Comparison of ENCODE assay signal across 10 cellular contexts in the genomic region with DNA sequence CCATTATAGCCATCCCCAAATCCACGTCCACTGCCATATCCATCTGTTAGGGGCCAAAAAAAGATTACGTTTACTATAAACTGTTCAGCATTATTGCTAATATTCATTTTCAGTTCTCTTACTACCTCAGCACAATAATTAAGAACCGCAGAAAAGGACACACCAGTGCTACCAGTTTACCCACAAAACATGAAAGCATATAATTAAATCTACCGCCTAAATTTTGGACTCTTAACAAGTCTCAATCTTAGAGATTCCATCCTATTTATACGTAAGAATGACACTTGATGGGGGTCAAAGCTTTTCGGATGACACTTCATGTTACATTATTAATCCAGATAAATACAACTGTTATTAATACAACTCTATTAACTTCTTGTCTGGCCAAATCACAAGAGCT. TPM values are rescaled to one million over a fixed set of nuclear protein-coding genes. Genes with fewer than 3 reads are reported as not detected.
DNase-seq lines count a peak whose midpoint lies in the region; ATAC-seq, FAIRE-seq and TF ChIP-seq lines count a peak whose summit lies in the region.
"Had no signal": no experiment of that assay in that cellular context is flagged by ENCODE, and none has a peak within 500 bp of the region (broad histone marks: within the 10 kb centered on the region; RNA-seq: fewer than 3 reads in every experiment).

No MANE protein-coding gene starts in this region.

- H3K27me3 Mint-ChIP-seq in CD14-positive monocyte (ENCODE audit: low read depth in 3 of 3) (peaks cover 0 to 4% (median 0%) of the 10 kb centered on the region in 3 donors), astrocyte (ENCODE audit: low read depth, unreplicated experiment) (no peaks in the 10 kb centered on the region), mesothelial cell of epicardium (ENCODE audit: low read depth) (no peaks in the 10 kb centered on the region)

- H3K79me2 ChIP-seq in astrocyte (ENCODE audit: insufficient read depth, low read length): peaks cover 97% of the 10 kb centered on the region

- no peak for ATAC-seq in IMR-90 (ENCODE audit: low read depth)
- ATAC-seq in pancreas: no peak
- no peak for ATAC-seq in GM19328 (IDR thresholded peaks at IDR 0.05; ENCODE audit: unreplicated experiment)

- peak overlapping the region in 5 of 7 donors; percentile 68 to 100 (median 82) for H3K27ac Mint-ChIP-seq in CD14-positive monocyte
- peak overlapping the region; percentile 6 for H3K27ac Mint-ChIP-seq in astrocyte (ENCODE audit: unreplicated experiment)
- peak overlapping the region; percentile 71 for H3K27ac Mint-ChIP-seq in mesothelial cell of epicardium

- no peak overlapping the region for H3K4ac ChIP-seq in IMR-90 (ENCODE audit: low read depth, low read length)

- WGBS in IMR-90 (ENCODE audit: extremely low coverage in 2 of 2, insufficient read length in 1 of 2), 2 experiments: 67% methylated on average over 2 of the region's 6 CpGs; no CpG with 5 or more reads in 1 of the 2 experiments
- 35 to 44% methylated on average over 6 of the region's 6 CpGs for WGBS in pancreas, 2 donors

- H4K20me1 ChIP-seq in IMR-90 (ENCODE audit: insufficient read depth, low read length) (peaks cover 88% of the 10 kb centered on the region), astrocyte (ENCODE audit: insufficient read depth, low read length) (peaks cover 96% of the 10 kb centered on the region)

- peaks cover 53% of the 10 kb centered on the region for H3K4me1 Mint-ChIP-seq in CD14-positive monocyte
- H3K4me1 Mint-ChIP-seq in astrocyte (ENCODE audit: low read depth, unreplicated experiment): peaks cover 45% of the 10 kb centered on the region
- H3K4me1 Mint-ChIP-seq in mesothelial cell of epicardium: peaks cover 53% of the 10 kb centered on the region

- H3K9me3 Mint-ChIP-seq in CD14-positive monocyte (peaks cover 0 to 6% (median 2%) of the 10 kb centered on the region in 7 donors), astrocyte (ENCODE audit: unreplicated experiment) (peaks cover 2% of the 10 kb centered on the region), mesothelial cell of epicardium (no peaks in the 10 kb centered on the region)

- H2BK15ac ChIP-seq in IMR-90 (ENCODE audit: low read depth, low read length): no peak overlapping the region

- no TSS peak for BruUV-seq in IMR-90 (replicated peaks; lab: Mats Ljungman, UMichigan)

- H3K4me3 Mint-ChIP-seq in CD14-positive monocyte (no peak overlapping the region), astrocyte (ENCODE audit: unreplicated experiment) (peak overlapping the region; percentile 100), mesothelial cell of epicardium (peak overlapping the region; percentile 60)

- H3K27ac ChIP-seq in IMR-90 (ENCODE audit: insufficient read depth, low read length) (no peak overlapping the region), astrocyte (ENCODE audit: low read depth, low read length) (no peak overlapping the region), pancreas (no peak overlapping the region)

- H3K9ac ChIP-seq in IMR-90 (ENCODE audit: low read depth, low read length) (no peak overlapping the region), astrocyte (ENCODE audit: low read length) (no peak overlapping the region)

- no peak for TF ChIP-seq CTCF in CD14-positive monocyte (IDR thresholded peaks at IDR 0.05)
- no peak for TF ChIP-seq CTCF in IMR-90 (conservative IDR thresholded peaks at IDR 0.05; ENCODE audit: low read depth, low read length)
- no peak for TF ChIP-seq CTCF in astrocyte (IDR thresholded peaks at IDR 0.05; ENCODE audit: insufficient read depth, low read depth, low read length)
- no peak for TF ChIP-seq CTCF in mesothelial cell of epicardium (IDR thresholded peaks at IDR 0.05; ENCODE audit: unreplicated experiment)
- TF ChIP-seq CTCF in pancreas (IDR thresholded peaks at IDR 0.05): no peak

- FAIRE-seq in astrocyte (lab: Jason Lieb, UNC) (no peak), pancreas (lab: Jason Lieb, UNC) (no peak)

- no peak for TF ChIP-seq RAD21 in IMR-90 (IDR thresholded peaks at IDR 0.05; ENCODE audit: low read length)

- dilution Hi-C loops in IMR-90 (cut with HindIII; ENCODE audit: low sequenced_read_pairs, unreplicated experiment): no loop called here

- H3K18ac ChIP-seq in IMR-90 (ENCODE audit: low read depth, low read length): no peak overlapping the region

- H3K27me3 ChIP-seq in IMR-90 (ENCODE audit: control insufficient read depth, insufficient read depth, low read length): no peaks in the 10 kb centered on the region
- H3K27me3 ChIP-seq in astrocyte (ENCODE audit: insufficient read depth, low read length): no peaks in the 10 kb centered on the region
- H3K27me3 ChIP-seq in pancreas: no peaks in the 10 kb centered on the region

- no peak overlapping the region for H4K5ac ChIP-seq in IMR-90 (ENCODE audit: low read depth, low read length)

- H3K4me3 ChIP-seq in IMR-90 (ENCODE audit: insufficient read depth, low read depth, low read length): no peak overlapping the region
- no peak overlapping the region for H3K4me3 ChIP-seq in astrocyte (ENCODE audit: insufficient read depth, low read depth, low read length)
- H3K4me3 ChIP-seq in pancreas: peak overlapping the region in 2 of 4 donors; percentile 9 to 93

- in situ Hi-C loops in IMR-90 (cut with MboI; ENCODE audit: low sequenced_read_pairs): loop anchor here (10.0 kb wide), 2 partner anchors 909 to 949 kb away; partner anchors contain the start of genes HOXA2, HOXA5 and HOXA6

- H3K9me3 ChIP-seq in IMR-90 (ENCODE audit: control insufficient read depth, insufficient read depth, low read length) (no peaks in the 10 kb centered on the region), astrocyte (ENCODE audit: insufficient read depth, low read depth, low read length) (no peaks in the 10 kb centered on the region), pancreas (no peaks in the 10 kb centered on the region)

- H3K79me1 ChIP-seq in IMR-90 (ENCODE audit: low read depth in 1 of 2, low read length in 2 of 2): peaks cover 18 to 32% of the 10 kb centered on the region in 2 experiments; a peak in 3 of 4 replicates

- H4K8ac ChIP-seq in IMR-90 (ENCODE audit: low read depth in 2 of 2, low read length in 2 of 2): no peak overlapping the region

- H2AK5ac ChIP-seq in IMR-90 (ENCODE audit: low read depth, low read length): no peak overlapping the region

- H4K91ac ChIP-seq in IMR-90 (ENCODE audit: insufficient read depth, low read depth, low read length): no peak overlapping the region

- no peak overlapping the region for H3K56ac ChIP-seq in IMR-90 (ENCODE audit: extremely low read depth, insufficient read depth, low read length)

- H3K4me1 ChIP-seq in IMR-90 (ENCODE audit: control insufficient read depth, insufficient read depth, low read length) (peaks cover 5% of the 10 kb centered on the region), astrocyte (ENCODE audit: insufficient read depth, low read length) (peaks cover 15% of the 10 kb centered on the region), pancreas (peaks cover 28 to 58% (median 55%) of the 10 kb centered on the region in 3 donors)

- CTCF ChIA-PET in IMR-90 (lab: Yijun Ruan, JAX): interaction anchor here (0.7 kb wide), 1 partner anchor 105 kb away, joined by 3 read pairs; no protein-coding TSS in a partner anchor

- H3K9me1 ChIP-seq in IMR-90 (ENCODE audit: insufficient read depth, low read length): no peaks in the 10 kb centered on the region

- no peak overlapping the region for H2BK5ac ChIP-seq in IMR-90 (ENCODE audit: low read depth, low read length, poor library complexity, severe bottlenecking)

- H3K23ac ChIP-seq in IMR-90 (ENCODE audit: low read depth, low read length): no peak overlapping the region

- intact Hi-C loops in CD14-positive monocyte (cut with micrococcal nuclease): loop anchor here (5.0 to 10.0 kb wide), 5 partner anchors 39 to 304 kb away; no protein-coding TSS in a partner anchor
- intact Hi-C loops in IMR-90 (cut with micrococcal nuclease): loop anchor here (5.0 kb wide), 2 partner anchors 171 to 304 kb away; no protein-coding TSS in a partner anchor
- intact Hi-C loops in pancreas (cut with DNase I): no loop called here

- no peak overlapping the region for H3K14ac ChIP-seq in IMR-90 (replicated peaks; ENCODE audit: low read depth, low read length)

- H3K36me3 Mint-ChIP-seq in CD14-positive monocyte (peaks cover 73 to 76% of the 10 kb centered on the region in 2 donors), astrocyte (ENCODE audit: low read depth, unreplicated experiment) (peaks cover 45% of the 10 kb centered on the region), mesothelial cell of epicardium (peaks cover 54% of the 10 kb centered on the region)

- DNase-seq in CD14-positive monocyte (ENCODE audit: low spot score) (no peak), IMR-90 (no peak), astrocyte (ENCODE audit: low read depth) (no peak), mesothelial cell of epicardium (ENCODE audit: low spot score in 2 of 2, unreplicated experiment in 2 of 2) (no peak), pancreas (no peak), COLO829 (ENCODE audit: low spot score) (no peak), NCI-H1092 treated with DMSO at 0.1 percent for 48 hours (lab: John Stamatoyannopoulos, UW) (no peak)
- DNase-seq: DMS79, MV-4-11 had no signal

- no peak overlapping the region for H2AK9ac ChIP-seq in IMR-90 (replicated peaks; ENCODE audit: low read depth, low read length, poor library complexity)

- H3K4me2 ChIP-seq in IMR-90 (ENCODE audit: low read depth, low read length) (peak overlapping the region; percentile 21; the same call in 1 of the 2 replicates), astrocyte (ENCODE audit: low read length) (peak overlapping the region; percentile 86)

- H2BK120ac ChIP-seq in IMR-90 (ENCODE audit: low read depth, low read length): no peak overlapping the region

- H2AFZ ChIP-seq in IMR-90 (replicated peaks; ENCODE audit: low read length, poor library complexity) (no peak overlapping the region), astrocyte (ENCODE audit: low read depth, low read length) (no peak overlapping the region)

- H3K36me3 ChIP-seq in IMR-90 (ENCODE audit: control insufficient read depth, insufficient read depth, low read length): peaks cover 44% of the 10 kb centered on the region
- H3K36me3 ChIP-seq in astrocyte (ENCODE audit: insufficient read depth, low read length): peaks cover 54% of the 10 kb centered on the region
- peaks cover 4 to 66% (median 37%) of the 10 kb centered on the region in 3 donors for H3K36me3 ChIP-seq in pancreas

- POLR2A ChIA-PET in IMR-90 (lab: Charles Lee; ENCODE audit: unreplicated experiment): no interaction called here

- peak; percentile 21; the same call in 1 of the 2 replicates for TF ChIP-seq POLR2A in IMR-90 (IDR thresholded peaks at IDR 0.05; ENCODE audit: low read depth, low read length)

- H2BK20ac ChIP-seq in IMR-90 (ENCODE audit: low read depth, low read length): no peak overlapping the region

RNA-seq across cellular contexts. Expression of gene HNRNPA2B1, which starts 4.7 kb away (rescaled TPM):
- polyA plus RNA-seq in CD14-positive monocyte (100 to 1,000 TPM; 269 to 391 TPM), IMR-90 (2012; rRNA removed) (417 and 515 TPM in 2 replicates), pancreas (100 to 1,000 TPM; 395 to 464 TPM)
- total RNA-seq in IMR-90 (2012; rRNA removed) (49.3 and 118 TPM in 2 replicates), astrocyte (361 and 415 TPM in 2 replicates), mesothelial cell of epicardium (693 to 723 TPM (median 708 TPM) in 3 replicates), pancreas (100 to 1,000 TPM in 5 of 6 donors, 10 to 100 TPM in 1; 84.7 to 235 (median 143) TPM)
- 51.3 and 57.4 TPM in 2 replicates for polyA plus RNA-seq in IMR-90 (2012; cell fraction: cytosol; rRNA removed)
- 46.0 and 266 TPM in 2 replicates for polyA plus RNA-seq in IMR-90 (2012; cell fraction: nucleus; rRNA removed; ENCODE audit: low replicate concordance)

RNA-seq across cellular contexts. Expression of gene CBX3, which starts 5.7 kb away (rescaled TPM):
- polyA plus RNA-seq in CD14-positive monocyte (10 to 100 TPM; 63.7 to 78.1 TPM), IMR-90 (2012; rRNA removed) (65.6 and 76.5 TPM in 2 replicates), pancreas (10 to 100 TPM; 32.9 to 60.7 TPM)
- total RNA-seq in IMR-90 (2012; rRNA removed) (38.2 and 85.0 TPM in 2 replicates), astrocyte (141 and 148 TPM in 2 replicates), mesothelial cell of epicardium (217 to 225 TPM (median 224 TPM) in 3 replicates), pancreas (10 to 100 TPM; 22.0 to 55.5 (median 32.9) TPM)
- polyA plus RNA-seq in IMR-90 (2012; cell fraction: cytosol; rRNA removed): 7.2 and 7.8 TPM in 2 replicates
- polyA plus RNA-seq in IMR-90 (2012; cell fraction: nucleus; rRNA removed; ENCODE audit: low replicate concordance): 41.4 and 59.8 TPM in 2 replicates

RNA-seq across cellular contexts. Expression of gene NFE2L3, which starts 43.9 kb away (rescaled TPM):
- 10 to 100 TPM; 10.6 to 17.2 TPM for polyA plus RNA-seq in CD14-positive monocyte
- 37.8 and 43.2 TPM in 2 replicates for total RNA-seq in IMR-90 (2012; rRNA removed)
- 22.8 and 28.0 TPM in 2 replicates for polyA plus RNA-seq in IMR-90 (2012; rRNA removed)
- 9.0 and 13.0 TPM in 2 replicates for polyA plus RNA-seq in IMR-90 (2012; cell fraction: cytosol; rRNA removed)
- 5.1 and 19.4 TPM in 2 replicates for polyA plus RNA-seq in IMR-90 (2012; cell fraction: nucleus; rRNA removed; ENCODE audit: low replicate concordance)
- total RNA-seq in astrocyte: 49.0 and 50.4 TPM in 2 replicates
- 11.8 to 12.9 TPM (median 12.3 TPM) in 3 replicates for total RNA-seq in mesothelial cell of epicardium
- 10 to 100 TPM in 1 of 6 donors, 1 to 10 TPM in 5; 1.2 to 10.3 (median 2.6) TPM for total RNA-seq in pancreas
- polyA plus RNA-seq in pancreas: 1 to 10 TPM; 1.7 to 2.1 TPM

Comparison
In these comparisons a context has a peak if more than half of its experiments do, and no peak if none do; other contexts are left out.
1. H3K27ac Mint-ChIP-seq: peak in every context shown above with its lines; median percentile 82 in CD14-positive monocyte; 71 in mesothelial cell of epicardium; 6 in astrocyte.
2. H3K4me3 Mint-ChIP-seq: peak in astrocyte (single experiment) and mesothelial cell of epicardium (single experiment); none in CD14-positive monocyte (0 of 2).
3. intact Hi-C loops: an anchor here in CD14-positive monocyte (5.0 to 10.0 kb wide) and IMR-90 (5.0 kb wide); none called in pancreas.